ENCODE assay signal across 10 cellular contexts in genomic region chr3:120763601-120764000, GRCh38. TPM values are rescaled to one million over a fixed set of nuclear protein-coding genes. Genes with fewer than 3 reads are reported as not detected.
DNase-seq lines count a peak whose midpoint lies in the region; ATAC-seq and TF ChIP-seq lines count a peak whose summit lies in the region.
"Had no signal": no experiment of that assay in that cellular context is flagged by ENCODE, and none has a peak within 500 bp of the region (broad histone marks: within the 10 kb centered on the region; RNA-seq: fewer than 3 reads in every experiment).

No MANE protein-coding gene starts in this region.

- no peaks in the 10 kb centered on the region for H3K27me3 ChIP-seq in smooth muscle cell (ENCODE audit: low read depth)
- H3K27me3 ChIP-seq in colonic mucosa = no peaks in the 10 kb centered on the region

- H3F3A ChIP-seq in smooth muscle cell (ENCODE audit: low read depth) = peaks cover 14% of the 10 kb centered on the region

- H3K36me3 ChIP-seq in smooth muscle cell (ENCODE audit: low read depth) (no peaks in the 10 kb centered on the region), colonic mucosa (no peaks in the 10 kb centered on the region)

- H4K20me1 ChIP-seq in smooth muscle cell (ENCODE audit: low read depth) = no peaks in the 10 kb centered on the region

- DNase-seq in DMS 273 (lab: John Stamatoyannopoulos, UW; ENCODE audit: unreplicated experiment) (peak; percentile 35), DMS 273 treated with DMSO at 0.1 percent for 48 hours (lab: John Stamatoyannopoulos, UW) (no peak), smooth muscle cell (lab: John Stamatoyannopoulos, UW; ENCODE audit: unreplicated experiment) (no peak), COLO668 (lab: John Stamatoyannopoulos, UW; ENCODE audit: unreplicated experiment) (no peak), colonic mucosa (no peak), NCI-H2081 treated with DMSO at 0.1 percent for 48 hours (lab: John Stamatoyannopoulos, UW) (no peak)
- DNase-seq: activated T-cell treated with anti-CD3 and anti-CD28 coated beads, Interleukin-2, amount 50 U/mL, for 24 hours had no signal

- H3K79me2 ChIP-seq in smooth muscle cell (ENCODE audit: low read depth) = peaks cover 61% of the 10 kb centered on the region

- H3K4me3 ChIP-seq in smooth muscle cell (no peak overlapping the region), colonic mucosa (no peak overlapping the region)

- intact Hi-C loops in colonic mucosa (cut with DNase I) = no loop called here

- no peak for TF ChIP-seq CTCF in smooth muscle cell (IDR thresholded peaks at IDR 0.05; ENCODE audit: borderline replicate concordance, insufficient read depth, poor library complexity, severe bottlenecking)
- no peak for TF ChIP-seq CTCF in colonic mucosa (IDR thresholded peaks at IDR 0.05)

- H3K4me2 ChIP-seq in smooth muscle cell = peak overlapping the region; percentile 69

- H3K27ac ChIP-seq in smooth muscle cell (ENCODE audit: low read depth) (peak overlapping the region; percentile 69), colonic mucosa (no peak overlapping the region)
- H3K27ac ChIP-seq: 22Rv1 had no signal

- no peak overlapping the region for H3K9ac ChIP-seq in smooth muscle cell (ENCODE audit: low read depth)
- H3K9ac ChIP-seq in colonic mucosa (ENCODE audit: low read depth in 2 of 2, low read length in 2 of 2) = no peak overlapping the region

- 18% methylated on average over 1 of the region's 1 CpG for WGBS in smooth muscle cell (ENCODE audit: low lambda C conversion rate)

- H3K9me3 ChIP-seq in smooth muscle cell (replicated peaks; ENCODE audit: low read depth) (no peaks in the 10 kb centered on the region), colonic mucosa (no peaks in the 10 kb centered on the region)

- no peak overlapping the region for H2AFZ ChIP-seq in smooth muscle cell (ENCODE audit: low read depth)

- ATAC-seq in HG02678 (IDR thresholded peaks at IDR 0.05; ENCODE audit: unreplicated experiment) (peak; percentile 78), HG03521 (IDR thresholded peaks at IDR 0.05; ENCODE audit: unreplicated experiment) (peak; percentile 81)

- H3K4me1 ChIP-seq in smooth muscle cell (ENCODE audit: low read depth) = peaks cover 44% of the 10 kb centered on the region
- H3K4me1 ChIP-seq in colonic mucosa = no peaks in the 10 kb centered on the region

RNA-seq across cellular contexts. Expression of gene GTF2E1, which starts 21.1 kb away (rescaled TPM):
- total RNA-seq in smooth muscle cell = 17.6 and 18.8 TPM in 2 replicates
- 15.8 and 17.0 TPM in 2 replicates for polyA plus RNA-seq in smooth muscle cell
- total RNA-seq in colonic mucosa = 10 to 100 TPM; 15.2 to 17.9 TPM

RNA-seq across cellular contexts. Expression of gene RABL3, which starts 21.3 kb away (rescaled TPM):
- total RNA-seq in smooth muscle cell (29.3 and 33.5 TPM in 2 replicates), colonic mucosa (10 to 100 TPM; 25.5 to 30.5 TPM)
- polyA plus RNA-seq in smooth muscle cell = 27.0 and 29.5 TPM in 2 replicates
